Comparison of ENCODE assay signal across 22 cellular contexts in the genomic region with DNA sequence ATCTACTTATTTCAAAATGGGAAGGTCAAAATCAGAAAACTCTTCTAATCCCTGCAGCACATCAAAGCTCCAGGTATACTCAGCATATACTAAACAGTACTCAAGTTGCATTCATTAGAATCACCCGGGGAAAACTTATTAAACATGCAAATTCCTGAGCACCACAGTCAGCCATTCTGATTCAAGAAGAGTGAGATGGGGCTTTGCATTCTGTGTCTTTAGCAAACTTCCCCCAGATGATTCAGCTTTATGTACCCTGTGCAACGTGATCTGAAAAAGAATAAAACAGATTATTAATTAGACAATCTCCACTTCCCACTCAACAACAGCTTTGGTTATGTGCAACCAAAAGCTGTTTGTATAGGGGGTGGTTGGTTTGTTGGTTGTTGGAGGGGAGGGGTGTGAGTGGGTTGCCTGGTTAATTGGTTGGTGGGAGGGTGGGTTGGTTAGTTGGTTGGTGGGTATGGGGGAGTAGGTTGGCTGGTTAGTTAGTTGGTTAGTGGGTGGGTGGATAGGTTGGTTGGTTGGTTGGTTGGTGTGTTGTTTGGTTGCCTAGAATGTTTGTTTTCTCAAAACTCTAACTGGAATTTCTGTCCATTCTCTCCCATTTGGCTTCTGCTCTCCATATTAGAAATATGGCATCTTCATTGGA.
DNase-seq lines count a peak whose midpoint lies in the region; ATAC-seq, FAIRE-seq and TF ChIP-seq lines count a peak whose summit lies in the region.
"Had no signal": no experiment of that assay in that cellular context is flagged by ENCODE, and none has a peak within 500 bp of the region (broad histone marks: within the 10 kb centered on the region; RNA-seq: fewer than 3 reads in every experiment).

No MANE protein-coding gene starts in this region.

- no peaks in the 10 kb centered on the region for H3K4me1 ChIP-seq in HEK293 (ENCODE audit: control insufficient read depth, insufficient read depth, low read length)
- no peaks in the 10 kb centered on the region for H3K4me1 ChIP-seq in K562 (replicated peaks in 1 of 2; ENCODE audit: control insufficient read depth in 2 of 2, insufficient read depth in 2 of 2, low read length in 2 of 2)
- H3K4me1 ChIP-seq in foreskin keratinocyte = no peaks in the 10 kb centered on the region
- no peaks in the 10 kb centered on the region for H3K4me1 ChIP-seq in gastroesophageal sphincter
- H3K4me1 ChIP-seq: SJCRH30 had no signal

- peak; percentile 6 for DNase-seq in AG04450 (ENCODE audit: low read depth, low spot score)
- no peak for DNase-seq in K562 (ENCODE audit: extremely low read depth in 1 of 4, low spot score in 3 of 4)
- DNase-seq in iris pigment epithelial cell (ENCODE audit: low read depth) = peak; percentile 32
- DNase-seq in GM19240 (ENCODE audit: insufficient read length, low spot score) = no peak
- DNase-seq in foreskin keratinocyte = no peak
- DNase-seq: GDM1, Kasumi-1, MV-4-11, NCI-H1105, NCI-H1436 treated with DMSO at 0.1 percent for 48 hours, NCI-H187 treated with DMSO at 0.1 percent for 48 hours, NCI-H2171 treated with DMSO at 0.1 percent for 48 hours, NCI-H345, NCI-H524, NCI-H774, SJCRH30 had no signal

- no peak for FAIRE-seq in K562 (lab: Jason Lieb, UNC)
- FAIRE-seq: GM12891, RCC 7860 had no signal

- H3K9me1 ChIP-seq in K562 (ENCODE audit: control insufficient read depth, insufficient read depth, low read length) = no peaks in the 10 kb centered on the region

- no peak for ATAC-seq in K562
- no peak for ATAC-seq in SK-N-SH treated with all-trans-retinoic acid at 6 μM for 48 hours
- no peak for ATAC-seq in foreskin keratinocyte
- no peak for ATAC-seq in gastroesophageal sphincter

- H3K36me3 ChIP-seq in HEK293 (ENCODE audit: control insufficient read depth in 2 of 2, insufficient read depth in 1 of 2, low read length in 2 of 2) = no peaks in the 10 kb centered on the region
- no peaks in the 10 kb centered on the region for H3K36me3 ChIP-seq in K562 (ENCODE audit: control insufficient read depth, insufficient read depth, low read length)
- no peaks in the 10 kb centered on the region for H3K36me3 ChIP-seq in gastroesophageal sphincter
- H3K36me3 ChIP-seq: SJCRH30 had no signal

- no peak overlapping the region for H3K4me2 ChIP-seq in K562 (ENCODE audit: insufficient read depth, low read length)

- WGBS in K562 (ENCODE audit: insufficient coverage, low coverage, missing lambda C conversion rate) = 12% methylated on average over 2 of the region's 2 CpGs
- 58 to 70% methylated on average over 2 of the region's 2 CpGs for WGBS in gastroesophageal sphincter (ENCODE audit: low coverage in 1 of 2), 2 donors

- CTCF ChIA-PET in AG04450 (lab: Charles Lee) (no interaction called here), HEK293 (lab: Yijun Ruan, JAX) (interaction anchor here (0.7 kb wide), 2 partner anchors 45 to 265 kb away, joined by 3 to 5 read pairs; no protein-coding TSS in a partner anchor), K562 (lab: Yijun Ruan, JAX; ENCODE audit: low intra/inter-chr PET ratio) (no interaction called here)

- H3K9ac ChIP-seq in K562 (ENCODE audit: insufficient read depth in 1 of 2, low read depth in 2 of 2, low read length in 2 of 2) = no peak overlapping the region

- no TSS peak for BruUV-seq in K562 (replicated peaks; lab: Mats Ljungman, UMichigan)

- intact Hi-C loops in K562 (cut with micrococcal nuclease) = no loop called here

- H3K27me3 ChIP-seq in AG04450 (ENCODE audit: control insufficient read depth, insufficient read depth, low read length) (peaks cover 6% of the 10 kb centered on the region), K562 (ENCODE audit: control insufficient read depth in 2 of 2, insufficient read depth in 2 of 2, low read length in 2 of 2) (peaks cover 16 to 33% of the 10 kb centered on the region in 2 experiments; a peak in 4 of 5 replicates), foreskin keratinocyte (no peaks in the 10 kb centered on the region), gastroesophageal sphincter (peaks cover 20% of the 10 kb centered on the region)
- H3K27me3 ChIP-seq: SJCRH30 had no signal

- TF ChIP-seq CTCF in AG04450 (IDR thresholded peaks at IDR 0.05; ENCODE audit: low read depth, low read length) = no peak
- TF ChIP-seq CTCF in HEK293 (tag by site-specific recombination; IDR thresholded peaks at IDR 0.05) = no peak
- no peak for TF ChIP-seq CTCF in K562 (IDR thresholded peaks at IDR 0.05 in 2 of 3, conservative IDR thresholded peaks at IDR 0.05 in 1 of 3; ENCODE audit: insufficient read depth in 2 of 3, low read depth in 1 of 3, low read length in 3 of 3)
- TF ChIP-seq CTCF in foreskin keratinocyte (conservative IDR thresholded peaks at IDR 0.05) = no peak
- no peak for TF ChIP-seq CTCF in gastroesophageal sphincter (IDR thresholded peaks at IDR 0.05)

- no peak for TF ChIP-seq RAD21 in K562 (CRISPR knock-in tag; conservative IDR thresholded peaks at IDR 0.05 in 1 of 2, IDR thresholded peaks at IDR 0.05 in 1 of 2)

- TF ChIP-seq EP300 in K562 (IDR thresholded peaks at IDR 0.05; ENCODE audit: low read length) (no peak), gastroesophageal sphincter (IDR thresholded peaks at IDR 0.05) (no peak)

- H3K4me3 ChIP-seq in AG04450 (ENCODE audit: low read depth, low read length) = no peak overlapping the region
- H3K4me3 ChIP-seq in HEK293 (ENCODE audit: low read depth, low read length) = no peak overlapping the region
- no peak overlapping the region for H3K4me3 ChIP-seq in K562
- H3K4me3 ChIP-seq in gastroesophageal sphincter = no peak overlapping the region
- H3K4me3 ChIP-seq: SJCRH30 had no signal

- H2AFZ ChIP-seq in K562 (ENCODE audit: low read depth, low read length) = no peak overlapping the region

- no peak for TF ChIP-seq POLR2A in K562 (conservative IDR thresholded peaks at IDR 0.05)
- TF ChIP-seq POLR2A in gastroesophageal sphincter (IDR thresholded peaks at IDR 0.05) = no peak

- POLR2A ChIA-PET in AG04450 (lab: Yijun Ruan, JAX) = no interaction called here
- POLR2A ChIA-PET in HEK293 (lab: Yijun Ruan, JAX) = no interaction called here
- POLR2A ChIA-PET in K562 (lab: Yijun Ruan, JAX) = no interaction called here

- no peaks in the 10 kb centered on the region; the same call in 1 of the 2 replicates for H3K9me3 ChIP-seq in AG04450 (ENCODE audit: control insufficient read depth, insufficient read depth, low read length)
- H3K9me3 ChIP-seq in HEK293 (ENCODE audit: control insufficient read depth, insufficient read depth, low read depth, low read length) = no peaks in the 10 kb centered on the region
- H3K9me3 ChIP-seq in K562 (replicated peaks; ENCODE audit: control insufficient read depth, insufficient read depth, low read depth, low read length) = no peaks in the 10 kb centered on the region
- H3K9me3 ChIP-seq in gastroesophageal sphincter = no peaks in the 10 kb centered on the region
- H3K9me3 ChIP-seq: SJCRH30 had no signal

- H3K79me2 ChIP-seq in K562 (ENCODE audit: control insufficient read depth, insufficient read depth, low read length) = no peaks in the 10 kb centered on the region

- in situ Hi-C loops in K562 (cut with MboI) = no loop called here

- H3K27ac ChIP-seq in AG04450 (ENCODE audit: low read depth, low read length) (no peak overlapping the region), HEK293 (ENCODE audit: extremely low read depth, low read depth, low read length) (no peak overlapping the region), K562 (ENCODE audit: extremely low read depth, low read depth, low read length) (no peak overlapping the region), foreskin keratinocyte (no peak overlapping the region), gastroesophageal sphincter (no peak overlapping the region)
- H3K27ac ChIP-seq: 22Rv1, SJCRH30 had no signal

- H4K20me1 ChIP-seq in K562 (replicated peaks; ENCODE audit: control insufficient read depth, insufficient read depth, low read length) = no peaks in the 10 kb centered on the region; the same call in 1 of the 2 replicates

TF ChIP-seq in HEK293, 187 proteins besides CTCF, POLR2A, EP300 and RAD21:
- TF ChIP-seq EGR2 (tag by site-specific recombination; IDR thresholded peaks at IDR 0.05; ENCODE audit: low read depth) (peak; percentile 76; the same call in 1 of the 2 replicates), ZFHX2 (tag by site-specific recombination; conservative IDR thresholded peaks at IDR 0.05) (peak; percentile 55), ZNF785 (tag by site-specific recombination; IDR thresholded peaks at IDR 0.05) (no peak)

TF ChIP-seq in K562, 482 proteins besides CTCF, POLR2A, EP300 and RAD21 (continues in another document):
- no peak for TF ChIP-seq TOE1 (IDR thresholded peaks at IDR 0.05; ENCODE audit: borderline replicate concordance)
- no peak for TF ChIP-seq TOE1 (CRISPR knock-in tag; IDR thresholded peaks at IDR 0.05; ENCODE audit: borderline replicate concordance, low read depth)
- TF ChIP-seq POLR2AphosphoS2 (IDR thresholded peaks at IDR 0.05; ENCODE audit: low read length) = no peak
- no peak for TF ChIP-seq ZBTB7A (IDR thresholded peaks at IDR 0.05; ENCODE audit: borderline replicate concordance, control insufficient read depth, low read depth, low read length)
- TF ChIP-seq ZNF165 (CRISPR knock-in tag; IDR thresholded peaks at IDR 0.05; ENCODE audit: borderline replicate concordance) = no peak
- no peak for TF ChIP-seq EHMT2 (IDR thresholded peaks at IDR 0.05)

TF ChIP-seq in SK-N-SH treated with all-trans-retinoic acid at 6 μM for 48 hours, 23 proteins besides CTCF, POLR2A, EP300 and RAD21 (continues in another document):
- no peak for TF ChIP-seq ZNF70 (CRISPR knock-in tag; IDR thresholded peaks at IDR 0.05)
- no peak for TF ChIP-seq BACH2 (CRISPR knock-in tag; IDR thresholded peaks at IDR 0.05; ENCODE audit: borderline replicate concordance)
- no peak for TF ChIP-seq PPARA (CRISPR knock-in tag; IDR thresholded peaks at IDR 0.05; ENCODE audit: borderline replicate concordance)
- TF ChIP-seq, protein P1, sequence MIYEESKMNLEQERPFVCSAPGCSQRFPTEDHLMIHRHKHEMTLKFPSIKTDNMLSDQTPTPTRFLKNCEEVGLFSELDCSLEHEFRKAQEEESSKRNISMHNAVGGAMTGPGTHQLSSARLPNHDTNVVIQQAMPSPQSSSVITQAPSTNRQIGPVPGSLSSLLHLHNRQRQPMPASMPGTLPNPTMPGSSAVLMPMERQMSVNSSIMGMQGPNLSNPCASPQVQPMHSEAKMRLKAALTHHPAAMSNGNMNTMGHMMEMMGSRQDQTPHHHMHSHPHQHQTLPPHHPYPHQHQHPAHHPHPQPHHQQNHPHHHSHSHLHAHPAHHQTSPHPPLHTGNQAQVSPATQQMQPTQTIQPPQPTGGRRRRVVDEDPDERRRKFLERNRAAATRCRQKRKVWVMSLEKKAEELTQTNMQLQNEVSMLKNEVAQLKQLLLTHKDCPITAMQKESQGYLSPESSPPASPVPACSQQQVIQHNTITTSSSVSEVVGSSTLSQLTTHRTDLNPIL (CRISPR knock-in tag; IDR thresholded peaks at IDR 0.05; ENCODE audit: low read depth) = no peak
- TF ChIP-seq TCF4 (CRISPR knock-in tag; IDR thresholded peaks at IDR 0.05; ENCODE audit: borderline replicate concordance) = no peak
- TF ChIP-seq ZC3H10 (CRISPR knock-in tag; IDR thresholded peaks at IDR 0.05) = no peak
- TF ChIP-seq ZNF8 (CRISPR knock-in tag; IDR thresholded peaks at IDR 0.05) = no peak
- TF ChIP-seq SNAI2 (CRISPR knock-in tag; IDR thresholded peaks at IDR 0.05) = no peak
- TF ChIP-seq RARB (CRISPR knock-in tag; IDR thresholded peaks at IDR 0.05) = no peak

Comparison
In these comparisons a context has a peak if more than half of its experiments do, and no peak if none do; other contexts are left out.
1. DNase-seq: peak in AG04450 (single experiment) and iris pigment epithelial cell (single experiment); none in K562 (0 of 4), GM19240 (single experiment) and foreskin keratinocyte (0 of 2).